9 cellular contexts compared by ENCODE assay signal in the genomic region with DNA sequence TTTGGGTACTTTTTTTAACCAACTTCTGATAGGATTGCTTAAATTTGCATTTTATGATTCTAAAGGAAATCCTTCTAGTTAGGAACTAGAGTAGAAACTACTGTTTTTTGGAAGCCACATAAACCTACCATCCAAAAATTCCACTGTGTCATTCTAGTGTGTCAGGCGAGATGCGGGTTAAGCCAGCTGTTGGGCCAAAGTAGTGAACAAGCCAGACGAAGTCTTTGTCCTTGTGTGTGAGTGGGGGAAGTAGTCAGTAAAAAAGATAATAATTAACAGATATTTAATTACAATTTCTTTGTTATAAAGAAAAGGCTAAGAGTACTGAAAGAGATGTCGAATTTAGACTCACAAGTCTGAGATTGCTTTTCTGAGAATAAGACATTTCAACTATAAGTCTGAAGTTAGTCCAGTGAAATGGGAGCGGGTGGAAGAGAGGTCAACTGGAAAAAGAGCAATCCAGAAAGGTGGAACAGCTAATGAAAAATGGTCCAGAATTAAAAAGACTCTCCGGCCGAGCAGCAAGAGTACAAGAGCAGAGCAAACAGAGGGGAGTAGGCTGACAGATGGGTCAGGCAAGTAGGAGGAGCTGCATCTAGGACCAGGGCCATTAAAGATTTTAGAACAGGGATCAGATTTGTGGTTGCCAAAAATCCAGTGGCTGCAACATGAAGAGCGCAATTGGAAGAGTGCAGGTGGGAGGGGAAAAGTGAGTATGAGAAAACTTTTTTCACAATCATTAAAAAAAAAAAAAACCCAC. TPM values are rescaled to one million over a fixed set of nuclear protein-coding genes. Genes with fewer than 3 reads are reported as not detected.
A peak's percentile ranks its signal among the peaks of the same experiment; 100 is the strongest.
DNase-seq lines count a peak whose midpoint lies in the region; ATAC-seq and TF ChIP-seq lines count a peak whose summit lies in the region.
"Had no signal": no experiment of that assay in that cellular context is flagged by ENCODE, and none has a peak within 500 bp of the region (broad histone marks: within the 10 kb centered on the region; RNA-seq: fewer than 3 reads in every experiment).

No MANE protein-coding gene starts in this region.

- peaks cover 19% of the 10 kb centered on the region for H3K79me2 ChIP-seq in SK-N-SH (ENCODE audit: insufficient read depth)

- ATAC-seq in SK-N-SH treated with all-trans-retinoic acid at 6 μM for 48 hours (no peak), T-cell (replicated peaks in 1 of 4) (no peak), right cardiac atrium (no peak), sciatic nerve (peak; percentile 35), HG03571 (IDR thresholded peaks at IDR 0.05; ENCODE audit: unreplicated experiment) (no peak)

- H3K27ac Mint-ChIP-seq in T-cell: no peak overlapping the region
- no peak overlapping the region for H3K27ac Mint-ChIP-seq in CD14-positive monocyte

- no peak overlapping the region for H3K9ac ChIP-seq in SK-N-SH

- H3K4me3 ChIP-seq in SK-N-SH (ENCODE audit: low read depth in 2 of 2, low read length in 1 of 2): peak overlapping the region; percentile 78 to 90; a peak in 3 of 4 replicates
- peak overlapping the region; percentile 93 for H3K4me3 ChIP-seq in right cardiac atrium (ENCODE audit: low read length)

- H3K36me3 Mint-ChIP-seq in T-cell (peaks cover 5% of the 10 kb centered on the region), CD14-positive monocyte (peaks cover 0 to 5% of the 10 kb centered on the region in 2 donors)

- H3K4me3 Mint-ChIP-seq in T-cell (peak overlapping the region; percentile 76 to 84 (median 81)), CD14-positive monocyte (peak overlapping the region in 1 of 2 donors; percentile 43)

- H3K9me3 ChIP-seq in SK-N-SH (no peaks in the 10 kb centered on the region), right cardiac atrium (ENCODE audit: control insufficient read depth, low read length) (no peaks in the 10 kb centered on the region)
- H3K9me3 ChIP-seq: SJSA1 had no signal

- no peaks in the 10 kb centered on the region for H3K9me2 ChIP-seq in SK-N-SH

- no peak for TF ChIP-seq RAD21 in SK-N-SH (IDR thresholded peaks at IDR 0.05; ENCODE audit: low read length)

- 91% methylated on average over 8 of the region's 8 CpGs for WGBS in SK-N-SH (ENCODE audit: low lambda C conversion rate)
- 70% methylated on average over 8 of the region's 8 CpGs for whole genome bisulfite sequencing in right cardiac atrium

- no peaks in the 10 kb centered on the region for H3K36me3 ChIP-seq in SK-N-SH (replicated peaks in 1 of 2; ENCODE audit: control insufficient read depth in 1 of 2, insufficient read depth in 2 of 2, low read length in 1 of 2)

- peak; percentile 33 for DNase-seq in SK-N-SH
- no peak for DNase-seq in T-cell
- DNase-seq in right cardiac atrium: no peak
- DNase-seq in sciatic nerve (ENCODE audit: low spot score): no peak
- DNase-seq in GM13977 (ENCODE audit: low spot score): no peak
- DNase-seq in CD14-positive monocyte (ENCODE audit: low spot score): no peak

- intact Hi-C loops in right cardiac atrium (cut with DNase I) (no loop called here), sciatic nerve (cut with DNase I) (no loop called here), CD14-positive monocyte (cut with micrococcal nuclease) (no loop called here)

- H4K20me1 ChIP-seq in SK-N-SH (ENCODE audit: insufficient read depth): 0 out of 2 replicates have a peak, but pooled peaks cover 4% of the 10 kb centered on the region

- TF ChIP-seq EP300 in SK-N-SH (IDR thresholded peaks at IDR 0.05; ENCODE audit: borderline replicate concordance in 1 of 2, low read depth in 1 of 2, low read length in 1 of 2): no peak

- no peak for TF ChIP-seq CTCF in SK-N-SH (IDR thresholded peaks at IDR 0.05)
- TF ChIP-seq CTCF in GM13977 (IDR thresholded peaks at IDR 0.05; ENCODE audit: extremely low read depth, insufficient read depth, missing control alignments): no peak
- no peak for TF ChIP-seq CTCF in CD14-positive monocyte (IDR thresholded peaks at IDR 0.05)

- no peaks in the 10 kb centered on the region for H3K9me3 Mint-ChIP-seq in T-cell
- H3K9me3 Mint-ChIP-seq in CD14-positive monocyte: peaks cover 0 to 2% (median 0%) of the 10 kb centered on the region in 7 donors

- no peaks in the 10 kb centered on the region for H3K27me3 Mint-ChIP-seq in T-cell
- peaks cover 30 to 50% (median 32%) of the 10 kb centered on the region in 3 donors for H3K27me3 Mint-ChIP-seq in CD14-positive monocyte (ENCODE audit: low read depth in 3 of 3)

- in situ Hi-C loops in GM13977 (cut with MboI; ENCODE audit: low pct_unique_long_range_greater_than_20kb, low sequenced_read_pairs, unreplicated experiment): no loop called here

- POLR2A ChIA-PET in SK-N-SH (lab: Yijun Ruan, JAX): no interaction called here
- POLR2A ChIA-PET in T-cell (lab: Charles Lee): no interaction called here

- H3F3A ChIP-seq in SK-N-SH (replicated peaks; ENCODE audit: insufficient read depth): peaks cover 3% of the 10 kb centered on the region

- CTCF ChIA-PET in SK-N-SH (lab: Yijun Ruan, JAX) (interaction anchor here (0.7 kb wide), 1 partner anchor 59 kb away, joined by 5 read pairs; no protein-coding TSS in a partner anchor), T-cell (lab: Charles Lee) (no interaction called here)

- H3K4me2 ChIP-seq in SK-N-SH: peak overlapping the region; percentile 79

- H3K27ac ChIP-seq in SK-N-SH (ENCODE audit: low read depth in 2 of 2, low read length in 1 of 2) (no peak overlapping the region; a peak in 1 of 4 replicates), right cardiac atrium (ENCODE audit: low read length) (no peak overlapping the region)
- H3K27ac ChIP-seq: SJSA1 had no signal

- no peak overlapping the region for H2AFZ ChIP-seq in SK-N-SH (ENCODE audit: low read depth)

- H3K4me1 Mint-ChIP-seq in T-cell: peaks cover 18 to 27% (median 21%) of the 10 kb centered on the region in 3 donors
- H3K4me1 Mint-ChIP-seq in CD14-positive monocyte: peaks cover 10% of the 10 kb centered on the region

- H3K27me3 ChIP-seq in SK-N-SH (ENCODE audit: insufficient read depth): no peaks in the 10 kb centered on the region
- H3K27me3 ChIP-seq in right cardiac atrium (ENCODE audit: control insufficient read depth, insufficient read depth): no peaks in the 10 kb centered on the region
- H3K27me3 ChIP-seq: SJSA1 had no signal

- H3K4me1 ChIP-seq in SK-N-SH (ENCODE audit: control insufficient read depth in 1 of 2, insufficient read depth in 2 of 2, low read depth in 1 of 2, low read length in 1 of 2): peaks cover 7 to 13% of the 10 kb centered on the region in 2 experiments; a peak in 3 of 4 replicates
- no peaks in the 10 kb centered on the region for H3K4me1 ChIP-seq in right cardiac atrium (ENCODE audit: control insufficient read depth, insufficient read depth, low read length)

TF ChIP-seq in SK-N-SH, 30 proteins besides CTCF, POLR2A, EP300 and RAD21 (continues in another document):
- TF ChIP-seq, protein P1, sequence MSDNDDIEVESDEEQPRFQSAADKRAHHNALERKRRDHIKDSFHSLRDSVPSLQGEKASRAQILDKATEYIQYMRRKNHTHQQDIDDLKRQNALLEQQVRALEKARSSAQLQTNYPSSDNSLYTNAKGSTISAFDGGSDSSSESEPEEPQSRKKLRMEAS (IDR thresholded peaks at IDR 0.05; ENCODE audit: low read depth): no peak
- TF ChIP-seq RCOR1 (IDR thresholded peaks at IDR 0.05; ENCODE audit: low read length): no peak
- no peak for TF ChIP-seq TCF12 (IDR thresholded peaks at IDR 0.05)
- TF ChIP-seq JUND (IDR thresholded peaks at IDR 0.05): no peak
- TF ChIP-seq, protein P2, sequence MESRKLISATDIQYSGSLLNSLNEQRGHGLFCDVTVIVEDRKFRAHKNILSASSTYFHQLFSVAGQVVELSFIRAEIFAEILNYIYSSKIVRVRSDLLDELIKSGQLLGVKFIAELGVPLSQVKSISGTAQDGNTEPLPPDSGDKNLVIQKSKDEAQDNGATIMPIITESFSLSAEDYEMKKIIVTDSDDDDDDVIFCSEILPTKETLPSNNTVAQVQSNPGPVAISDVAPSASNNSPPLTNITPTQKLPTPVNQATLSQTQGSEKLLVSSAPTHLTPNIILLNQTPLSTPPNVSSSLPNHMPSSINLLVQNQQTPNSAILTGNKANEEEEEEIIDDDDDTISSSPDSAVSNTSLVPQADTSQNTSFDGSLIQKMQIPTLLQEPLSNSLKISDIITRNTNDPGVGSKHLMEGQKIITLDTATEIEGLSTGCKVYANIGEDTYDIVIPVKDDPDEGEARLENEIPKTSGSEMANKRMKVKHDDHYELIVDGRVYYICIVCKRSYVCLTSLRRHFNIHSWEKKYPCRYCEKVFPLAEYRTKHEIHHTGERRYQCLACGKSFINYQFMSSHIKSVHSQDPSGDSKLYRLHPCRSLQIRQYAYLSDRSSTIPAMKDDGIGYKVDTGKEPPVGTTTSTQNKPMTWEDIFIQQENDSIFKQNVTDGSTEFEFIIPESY (IDR thresholded peaks at IDR 0.05; ENCODE audit: borderline replicate concordance, low read depth): no peak

TF ChIP-seq in SK-N-SH treated with all-trans-retinoic acid at 6 μM for 48 hours, 23 proteins besides CTCF, POLR2A, EP300 and RAD21 (continues in another document):
- TF ChIP-seq ZFP3 (CRISPR knock-in tag; IDR thresholded peaks at IDR 0.05) (no peak), ZC3H10 (CRISPR knock-in tag; IDR thresholded peaks at IDR 0.05) (no peak), OSR1 (CRISPR knock-in tag; IDR thresholded peaks at IDR 0.05) (no peak), SNAI2 (CRISPR knock-in tag; IDR thresholded peaks at IDR 0.05) (no peak), TOX (CRISPR knock-in tag; IDR thresholded peaks at IDR 0.05; ENCODE audit: borderline replicate concordance) (no peak), ZFP30 (CRISPR knock-in tag; IDR thresholded peaks at IDR 0.05) (no peak), ZNF70 (CRISPR knock-in tag; IDR thresholded peaks at IDR 0.05) (no peak), TCF4 (CRISPR knock-in tag; IDR thresholded peaks at IDR 0.05; ENCODE audit: borderline replicate concordance) (no peak)
- TF ChIP-seq, protein P3, sequence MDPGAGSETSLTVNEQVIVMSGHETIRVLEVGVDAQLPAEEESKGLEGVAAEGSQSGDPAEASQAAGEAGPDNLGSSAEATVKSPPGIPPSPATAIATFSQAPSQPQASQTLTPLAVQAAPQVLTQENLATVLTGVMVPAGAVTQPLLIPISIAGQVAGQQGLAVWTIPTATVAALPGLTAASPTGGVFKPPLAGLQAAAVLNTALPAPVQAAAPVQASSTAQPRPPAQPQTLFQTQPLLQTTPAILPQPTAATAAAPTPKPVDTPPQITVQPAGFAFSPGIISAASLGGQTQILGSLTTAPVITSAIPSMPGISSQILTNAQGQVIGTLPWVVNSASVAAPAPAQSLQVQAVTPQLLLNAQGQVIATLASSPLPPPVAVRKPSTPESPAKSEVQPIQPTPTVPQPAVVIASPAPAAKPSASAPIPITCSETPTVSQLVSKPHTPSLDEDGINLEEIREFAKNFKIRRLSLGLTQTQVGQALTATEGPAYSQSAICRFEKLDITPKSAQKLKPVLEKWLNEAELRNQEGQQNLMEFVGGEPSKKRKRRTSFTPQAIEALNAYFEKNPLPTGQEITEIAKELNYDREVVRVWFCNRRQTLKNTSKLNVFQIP (CRISPR knock-in tag; IDR thresholded peaks at IDR 0.05; ENCODE audit: borderline replicate concordance, low read depth): no peak

RNA-seq across cellular contexts. Expression of a gene that starts 1.5 kb away (rescaled TPM):
- polyA plus RNA-seq in SK-N-SH (2012; rRNA removed): 5.3 and 8.8 TPM in 2 replicates
- 7.6 and 8.0 TPM in 2 replicates for polyA plus RNA-seq in SK-N-SH (2012; cell fraction: cytosol; rRNA removed)
- 7.1 and 11.5 TPM in 2 replicates for polyA plus RNA-seq in SK-N-SH (2012; cell fraction: nucleus; rRNA removed)
- total RNA-seq in T-cell: 1 to 10 TPM; 5.6 to 7.9 (median 6.0) TPM
- 10 to 100 TPM; 14.2 to 19.9 (median 15.8) TPM for total RNA-seq in right cardiac atrium
- 2.5 TPM for polyA plus RNA-seq in right cardiac atrium
- total RNA-seq in sciatic nerve: 25.3 TPM
- polyA plus RNA-seq in CD14-positive monocyte: 1 to 10 TPM; 2.0 to 2.4 TPM
